In the genomic region with DNA sequence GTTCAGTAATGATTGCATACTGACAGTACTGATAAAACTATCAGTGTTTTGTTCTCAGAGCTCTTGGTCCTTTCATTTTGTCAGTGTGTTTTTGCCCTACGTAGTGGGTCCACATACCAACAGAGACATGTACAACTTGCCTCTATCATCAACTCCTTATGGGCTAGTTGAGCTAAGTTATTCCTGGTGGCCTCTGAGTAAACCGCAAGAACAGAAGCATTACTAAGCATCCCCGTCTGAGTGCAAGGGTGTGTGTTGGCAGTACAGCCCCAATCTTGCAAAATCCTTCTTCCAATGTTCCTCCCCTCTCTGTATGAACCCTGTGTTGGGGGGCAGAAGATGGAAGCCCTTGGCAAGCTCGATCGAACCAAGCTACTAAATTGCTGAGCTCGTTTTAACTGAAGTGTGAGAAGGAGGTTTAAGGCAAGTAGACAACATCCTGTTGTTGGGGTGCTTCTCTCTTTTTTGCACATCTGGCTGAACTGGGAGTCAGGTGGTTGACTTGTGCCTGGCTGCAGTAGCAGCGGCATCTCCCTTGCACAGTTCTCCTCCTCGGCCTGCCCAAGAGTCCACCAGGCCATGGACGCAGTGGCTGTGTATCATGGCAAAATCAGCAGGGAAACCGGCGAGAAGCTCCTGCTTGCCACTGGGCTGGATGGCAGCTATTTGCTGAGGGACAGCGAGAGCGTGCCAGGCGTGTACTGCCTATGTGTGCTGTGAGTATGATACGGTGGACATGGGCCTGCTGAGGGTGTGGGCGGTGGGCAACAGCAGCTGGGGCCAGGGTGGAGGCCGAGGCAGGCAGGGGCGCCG, we compare ENCODE assay signal across 12 cellular contexts. TPM values are rescaled to one million over a fixed set of nuclear protein-coding genes. Genes with fewer than 3 reads are reported as not detected.
A peak's percentile ranks its signal among the peaks of the same experiment; 100 is the strongest.
DNase-seq lines count a peak whose midpoint lies in the region; ATAC-seq, FAIRE-seq and TF ChIP-seq lines count a peak whose summit lies in the region.
"Had no signal": no experiment of that assay in that cellular context is flagged by ENCODE, and none has a peak within 500 bp of the region (broad histone marks: within the 10 kb centered on the region; RNA-seq: fewer than 3 reads in every experiment).

A gene (plus strand): TSS at position 500 of the 813 bp plus-strand sequence. CDS start 80 bp downstream, at position 580.

- peak within 1 kb of the TSS; percentile 73 for H3K4me3 ChIP-seq in CD8-positive, alpha-beta memory T cell (ENCODE audit: low read length)
- H3K4me3 ChIP-seq in mononuclear cell (ENCODE audit: low read length) (peak within 1 kb of the TSS; percentile 46), kidney (ENCODE audit: low read length in 2 of 2) (no peak within 1 kb of the TSS)

- no peaks in the 10 kb centered on the region for H3K27me3 ChIP-seq in CD8-positive, alpha-beta memory T cell (ENCODE audit: insufficient read depth, low read length, poor library complexity, severe bottlenecking)
- H3K27me3 ChIP-seq in mononuclear cell (ENCODE audit: insufficient read depth, low read length): no peaks in the 10 kb centered on the region

- H3K27me3 Mint-ChIP-seq in CD8-positive, alpha-beta memory T cell: no peaks in the 10 kb centered on the region
- no peaks in the 10 kb centered on the region for H3K27me3 Mint-ChIP-seq in T-cell

- CTCF ChIA-PET in CD8-positive, alpha-beta memory T cell (lab: Charles Lee): interaction anchor here (0.9 to 1.7 kb wide), 8 partner anchors 11 to 513 kb away, joined by 3 to 7 read pairs (median 3); no protein-coding TSS in a partner anchor
- CTCF ChIA-PET in T-cell (lab: Charles Lee): interaction anchor here (0.5 to 1.3 kb wide), 6 partner anchors 8 to 190 kb away, joined by 3 to 5 read pairs (median 5); no protein-coding TSS in a partner anchor

- DNase-seq in CD8-positive, alpha-beta memory T cell: peak in 3 of 5 donors; percentile 43 to 54 (median 43)
- DNase-seq in T-cell (peak in 26 of 34 experiments; percentile 5 to 45 (median 24)), NCI-H774 (lab: John Stamatoyannopoulos, UW) (no peak), kidney (no peak)
- DNase-seq in activated effector memory CD4-positive, alpha-beta T cell treated with Interleukin-2 at 50 U/mL for 16 hours: peak; percentile 28
- DNase-seq: NCI-H1417, NCI-H526 treated with DMSO at 0.1 percent for 48 hours had no signal

- peak; percentile 64 to 81 (median 71) for ATAC-seq in T-cell (replicated peaks in 1 of 4)
- ATAC-seq in GM19397 (IDR thresholded peaks at IDR 0.05; ENCODE audit: unreplicated experiment): no peak
- ATAC-seq in GM21423 (IDR thresholded peaks at IDR 0.05; ENCODE audit: unreplicated experiment): no peak

- FAIRE-seq in kidney (lab: Jason Lieb, UNC): no peak

- H3K4me1 ChIP-seq in CD8-positive, alpha-beta memory T cell (ENCODE audit: insufficient read depth, low read length): peaks cover 47% of the 10 kb centered on the region
- H3K4me1 ChIP-seq in mononuclear cell (ENCODE audit: insufficient read depth, low read length) (peaks cover 3% of the 10 kb centered on the region), kidney (ENCODE audit: control insufficient read depth in 1 of 2, insufficient read depth in 1 of 2, low read depth in 1 of 2, low read length in 2 of 2) (no peaks in the 10 kb centered on the region)

- POLR2A ChIA-PET in CD8-positive, alpha-beta memory T cell (lab: Charles Lee): interaction anchor here (0.7 to 1.6 kb wide), 3 partner anchors 9 to 485 kb away, joined by 4 to 9 read pairs (median 5); no protein-coding TSS in a partner anchor
- POLR2A ChIA-PET in T-cell (lab: Charles Lee): interaction anchor here (0.6 to 1.2 kb wide), 6 partner anchors 13 to 487 kb away, joined by 3 to 7 read pairs (median 3); no protein-coding TSS in a partner anchor

- H3K9me3 ChIP-seq in CD8-positive, alpha-beta memory T cell (ENCODE audit: low read length): no peaks in the 10 kb centered on the region
- H3K9me3 ChIP-seq in mononuclear cell (ENCODE audit: low read depth, low read length) (no peaks in the 10 kb centered on the region), kidney (ENCODE audit: control insufficient read depth in 1 of 2, low read length in 2 of 2) (no peaks in the 10 kb centered on the region)

- no peak for TF ChIP-seq CTCF in kidney (IDR thresholded peaks at IDR 0.05; ENCODE audit: borderline replicate concordance, extremely low read depth, insufficient read depth)

- H3K27ac Mint-ChIP-seq in CD8-positive, alpha-beta memory T cell: peak within 1 kb of the TSS; percentile 83 to 96 (median 95)
- peak within 1 kb of the TSS; percentile 94 to 98 for H3K27ac Mint-ChIP-seq in T-cell

- peak within 1 kb of the TSS; percentile 72 for H3K27ac ChIP-seq in CD8-positive, alpha-beta memory T cell (ENCODE audit: low read depth, low read length)
- H3K27ac ChIP-seq in kidney (ENCODE audit: low read depth in 2 of 2, low read length in 2 of 2): no peak within 1 kb of the TSS

- peak within 1 kb of the TSS; percentile 93 to 100 (median 97) for H3K4me3 Mint-ChIP-seq in CD8-positive, alpha-beta memory T cell
- H3K4me3 Mint-ChIP-seq in T-cell: peak within 1 kb of the TSS; percentile 93 to 96 (median 94)

- H3K36me3 ChIP-seq in CD8-positive, alpha-beta memory T cell (ENCODE audit: insufficient read depth, low read length): no peaks in the 10 kb centered on the region
- H3K36me3 ChIP-seq in kidney (ENCODE audit: control insufficient read depth in 1 of 2, insufficient read depth in 2 of 2, low read length in 2 of 2): no peaks in the 10 kb centered on the region

- no peak within 1 kb of the TSS for H3K9ac ChIP-seq in kidney (ENCODE audit: low read length in 2 of 2)

- intact Hi-C loops in kidney (cut with DNase I): no loop called here

- no peaks in the 10 kb centered on the region for H3K9me3 Mint-ChIP-seq in CD8-positive, alpha-beta memory T cell
- H3K9me3 Mint-ChIP-seq in T-cell: no peaks in the 10 kb centered on the region

- H3K4me1 Mint-ChIP-seq in CD8-positive, alpha-beta memory T cell: peaks cover 46 to 54% (median 53%) of the 10 kb centered on the region in 3 donors
- peaks cover 47 to 55% (median 50%) of the 10 kb centered on the region in 3 donors for H3K4me1 Mint-ChIP-seq in T-cell

- H3K36me3 Mint-ChIP-seq in CD8-positive, alpha-beta memory T cell: peaks cover 0 to 26% (median 0%) of the 10 kb centered on the region in 3 donors
- H3K36me3 Mint-ChIP-seq in T-cell: no peaks in the 10 kb centered on the region

RNA-seq across cellular contexts. Expression of the gene that starts here (rescaled TPM):
- total RNA-seq in CD8-positive, alpha-beta memory T cell: 10 to 100 TPM; 90.2 to 94.6 TPM
- polyA plus RNA-seq in CD8-positive, alpha-beta memory T cell: 151 TPM
- 10 to 100 TPM; 32.1 to 43.8 (median 39.0) TPM for total RNA-seq in T-cell
- 34.2 TPM for total RNA-seq in mononuclear cell
- total RNA-seq in kidney: 2.7 TPM
- polyA plus RNA-seq in kidney (ENCODE audit: insufficient read depth, low read depth, low replicate concordance): not detected
- total RNA-seq: fibroblast of lung, HT-29 had no signal

Comparison
In these comparisons a context has a peak if more than half of its experiments do, and no peak if none do; other contexts are left out.
1. RNA of the gene that starts here (polyA plus RNA-seq): 151 TPM in CD8-positive, alpha-beta memory T cell (single experiment); not detected in kidney (single experiment); every median in the first group is over 100 times any median in the second.
2. DNase-seq: peak in CD8-positive, alpha-beta memory T cell (3 of 5), T-cell (26 of 34) and activated effector memory CD4-positive, alpha-beta T cell treated with Interleukin-2 at 50 U/mL for 16 hours (single experiment); none in NCI-H774 (single experiment) and kidney (single experiment).
3. H3K4me3 ChIP-seq: peak in CD8-positive, alpha-beta memory T cell (single experiment) and mononuclear cell (single experiment); none in kidney (0 of 2).
4. ATAC-seq: peak in T-cell (4 of 4); none in GM19397 (single experiment) and GM21423 (single experiment).